In the genomic region with DNA sequence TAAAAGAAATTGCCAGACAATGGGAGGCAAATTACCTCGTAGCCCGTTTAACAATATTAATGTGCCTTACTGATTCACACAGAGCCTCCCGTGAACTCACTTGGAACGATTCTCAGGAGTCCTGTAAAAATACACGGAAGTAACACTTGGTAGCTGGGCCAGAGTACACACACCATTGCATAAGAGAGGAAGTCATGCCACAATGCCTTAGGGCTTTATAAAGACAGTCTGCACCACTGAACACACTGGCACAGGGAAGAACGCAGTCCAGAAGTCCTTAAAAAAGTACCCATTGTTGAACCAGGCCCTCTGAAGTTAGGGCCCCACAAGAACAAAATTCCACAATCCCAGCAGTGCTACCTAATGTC, we compare ENCODE assay signal across 9 cellular contexts. TPM values are rescaled to one million over a fixed set of nuclear protein-coding genes. Genes with fewer than 3 reads are reported as not detected.
DNase-seq lines count a peak whose midpoint lies in the region; ATAC-seq, FAIRE-seq and TF ChIP-seq lines count a peak whose summit lies in the region.
"Had no signal": no experiment of that assay in that cellular context is flagged by ENCODE, and none has a peak within 500 bp of the region (broad histone marks: within the 10 kb centered on the region; RNA-seq: fewer than 3 reads in every experiment).

No MANE protein-coding gene starts in this region.

- TF ChIP-seq CTCF in stomach (IDR thresholded peaks at IDR 0.05): no peak
- TF ChIP-seq CTCF in D721Med (IDR thresholded peaks at IDR 0.05; ENCODE audit: insufficient read depth, missing control alignments): no peak

- FAIRE-seq in GM12891 (lab: Jason Lieb, UNC) (peak; percentile 94), D721Med (lab: Jason Lieb, UNC) (no peak)

- no peaks in the 10 kb centered on the region for H3K36me3 ChIP-seq in stomach

- H3K27me3 ChIP-seq in stomach: no peaks in the 10 kb centered on the region

- no peak overlapping the region for H3K4me3 ChIP-seq in stomach

- H3K4me1 ChIP-seq in stomach: peaks cover 27 to 52% (median 43%) of the 10 kb centered on the region in 4 donors

- H3K27ac ChIP-seq in stomach: peak overlapping the region; percentile 76 to 90 (median 86)
- H3K27ac ChIP-seq: KMS-11 had no signal

- 11 to 24% (median 13%) methylated on average over 6 of the region's 6 CpGs for WGBS in stomach, 5 donors

- H3K9me3 ChIP-seq in stomach: no peaks in the 10 kb centered on the region

- ATAC-seq in HG03097 (IDR thresholded peaks at IDR 0.05; ENCODE audit: low FRiP score, unreplicated experiment): peak; percentile 39

- TF ChIP-seq EP300 in stomach (IDR thresholded peaks at IDR 0.05): no peak

- TF ChIP-seq POLR2A in GM12891 (IDR thresholded peaks at IDR 0.05; ENCODE audit: low read depth, low read length) (no peak), stomach (IDR thresholded peaks at IDR 0.05) (no peak)

- DNase-seq in GM12891 (ENCODE audit: insufficient read length, low spot score) (no peak), SIG-M5 (lab: John Stamatoyannopoulos, UW) (peak; percentile 73), cardiac septum (ENCODE audit: low spot score) (peak; percentile 63), stomach (peak; percentile 71), NCI-H1694 (lab: John Stamatoyannopoulos, UW) (no peak), D721Med (ENCODE audit: insufficient read length, low spot score) (no peak)
- DNase-seq in activated naive CD4-positive, alpha-beta T cell (lab: John Stamatoyannopoulos, UW): no peak

- intact Hi-C loops in cardiac septum (cut with DNase I): no loop called here
- intact Hi-C loops in stomach (cut with DNase I; ENCODE audit: low total_unique reads): no loop called here

TF ChIP-seq in GM12891, 5 proteins besides CTCF, POLR2A, EP300 and RAD21:
- TF ChIP-seq SPI1 (IDR thresholded peaks at IDR 0.05; ENCODE audit: low read depth, low read length): peak; percentile 79
- TF ChIP-seq TAF1 (IDR thresholded peaks at IDR 0.05; ENCODE audit: low read depth, low read length): no peak
- no peak for TF ChIP-seq POU2F2 (IDR thresholded peaks at IDR 0.05; ENCODE audit: low read depth, low read length)
- TF ChIP-seq PAX5 (IDR thresholded peaks at IDR 0.05; ENCODE audit: insufficient read depth, low read length, severe bottlenecking): no peak
TF ChIP-seq in GM12891: peak in this region for 1.

RNA-seq across cellular contexts. Expression of gene SLC2A9, which starts 15.1 kb away (rescaled TPM):
- polyA plus RNA-seq in GM12891 (2012; ENCODE audit: low read depth, missing spikeins): 0.56 TPM
- total RNA-seq in cardiac septum: 5.5 TPM
- 10 to 100 TPM in 1 of 5 donors, 1 to 10 TPM in 4; 2.2 to 35.3 (median 4.5) TPM for total RNA-seq in stomach
- polyA plus RNA-seq in stomach: 1 to 10 TPM in 2 of 3 donors, under 1 TPM in 1; 0.61 to 3.0 (median 1.6) TPM

Comparison
In these comparisons a context has a peak if more than half of its experiments do, and no peak if none do; other contexts are left out.
1. DNase-seq: peak in SIG-M5 (single experiment), cardiac septum (single experiment) and stomach (single experiment); none in GM12891 (single experiment), NCI-H1694 (single experiment), activated naive CD4-positive, alpha-beta T cell (0 of 4) and D721Med (single experiment).